1 cellular context compared by ENCODE assay signal in genomic region chr2:231708773-231709635, GRCh38.
TF ChIP-seq lines count a peak whose summit lies in the region.

No MANE protein-coding gene starts in this region.

TF ChIP-seq in WTC11, 78 proteins besides CTCF, POLR2A, EP300 and RAD21 (continued from another document):
- TF ChIP-seq ZSCAN18 (CRISPR knock-in tag; IDR thresholded peaks at IDR 0.05) (no peak), ARID4B (CRISPR knock-in tag; IDR thresholded peaks at IDR 0.05; ENCODE audit: borderline replicate concordance) (no peak), ZBTB43 (CRISPR knock-in tag; IDR thresholded peaks at IDR 0.05) (no peak), ERG (CRISPR knock-in tag; IDR thresholded peaks at IDR 0.05) (no peak), TCF7 (CRISPR knock-in tag; IDR thresholded peaks at IDR 0.05; ENCODE audit: low read depth) (no peak), ESRRA (CRISPR knock-in tag; IDR thresholded peaks at IDR 0.05; ENCODE audit: borderline replicate concordance) (no peak), STAT6 (CRISPR knock-in tag; conservative IDR thresholded peaks at IDR 0.05; ENCODE audit: low read depth) (no peak), NFATC4 (CRISPR knock-in tag; IDR thresholded peaks at IDR 0.05) (0 out of 2 replicates have a peak, but pooled peaks have one; percentile 33), AFF4 (CRISPR knock-in tag; IDR thresholded peaks at IDR 0.05; ENCODE audit: borderline replicate concordance) (0 out of 2 replicates have a peak, but pooled peaks have one; percentile 5), TEAD1 (CRISPR knock-in tag; IDR thresholded peaks at IDR 0.05) (no peak), PREB (CRISPR knock-in tag; IDR thresholded peaks at IDR 0.05; ENCODE audit: borderline replicate concordance) (no peak)
